In genomic region chr11:116055064-116055463, GRCh38 we compare ENCODE assay signal across 19 cellular contexts.
A peak's percentile ranks its signal among the peaks of the same experiment; 100 is the strongest.
DNase-seq lines count a peak whose midpoint lies in the region; TF ChIP-seq lines count a peak whose summit lies in the region.
"Had no signal": no experiment of that assay in that cellular context is flagged by ENCODE, and none has a peak within 500 bp of the region (broad histone marks: within the 10 kb centered on the region; RNA-seq: fewer than 3 reads in every experiment).

No MANE protein-coding gene starts in this region.

- H2AFZ ChIP-seq in trophoblast cell (ENCODE audit: insufficient read depth, low read length, poor library complexity), result no peak overlapping the region

- DNase-seq in DMS53 (lab: John Stamatoyannopoulos, UW) (peak; percentile 88), NCI-H524 (lab: John Stamatoyannopoulos, UW) (peak; percentile 51 to 88), WERI-Rb-1 (peak; percentile 31), trophoblast cell (no peak), hypothalamus (lab: John Stamatoyannopoulos, UW) (no peak), NCI-H748 treated with DMSO at 0.1 percent for 48 hours (lab: John Stamatoyannopoulos, UW) (no peak)
- no peak for DNase-seq in activated naive CD4-positive, alpha-beta T cell treated with anti-CD3 and anti-CD28 coated beads, Interleukin-2, amount 10 ng/mL, durations not matched to agents 7 days and 5 days
- DNase-seq: BE2C; C1 segment of cervical spinal cord; CD4-positive, CD25-positive, alpha-beta regulatory T cell; CD8-positive, alpha-beta memory T cell; COR-L47; DMS 273 treated with DMSO at 0.1 percent for 48 hours; DMS79; GDM1; GOT3; H7; HFFc6 had no signal

- H3K4me3 Mint-ChIP-seq in activated naive CD4-positive, alpha-beta T cell treated with anti-CD3 and anti-CD28 coated beads, Interleukin-2, amount 10 ng/mL, durations not matched to agents 7 days and 5 days, result no peak overlapping the region
- H3K4me3 Mint-ChIP-seq: CD4-positive, CD25-positive, alpha-beta regulatory T cell; CD8-positive, alpha-beta memory T cell; HFFc6; IgD-negative memory B cell had no signal

- H3K18ac ChIP-seq in trophoblast cell (ENCODE audit: low read length), result no peak overlapping the region

- peaks cover 9% of the 10 kb centered on the region for H3K79me1 ChIP-seq in trophoblast cell (ENCODE audit: low read length)

- no peak overlapping the region for H3K14ac ChIP-seq in trophoblast cell (ENCODE audit: low read length)

- no peak for TF ChIP-seq CTCF in WERI-Rb-1 (IDR thresholded peaks at IDR 0.05; ENCODE audit: low read depth, low read length)

- H3K27ac Mint-ChIP-seq in activated naive CD4-positive, alpha-beta T cell treated with anti-CD3 and anti-CD28 coated beads, Interleukin-2, amount 10 ng/mL, durations not matched to agents 7 days and 5 days, result no peak overlapping the region
- H3K27ac Mint-ChIP-seq: CD4-positive, CD25-positive, alpha-beta regulatory T cell; CD8-positive, alpha-beta memory T cell; HFFc6; IgD-negative memory B cell had no signal

- no peak overlapping the region for H3K4ac ChIP-seq in trophoblast cell (ENCODE audit: low read depth, low read length)

- WGBS in trophoblast cell (ENCODE audit: extremely low coverage, insufficient coverage, insufficient read length), result no CpG with 5 or more reads among the region's 2 CpGs

- H2AK5ac ChIP-seq in trophoblast cell (ENCODE audit: low read length), result no peak overlapping the region

- no peak overlapping the region for H2BK5ac ChIP-seq in trophoblast cell (ENCODE audit: low read depth, low read length, poor library complexity)

- peaks cover 8 to 13% of the 10 kb centered on the region in 2 experiments for H3K4me1 ChIP-seq in trophoblast cell (ENCODE audit: control insufficient read depth in 1 of 2, insufficient read depth in 2 of 2, low read length in 2 of 2)

- H3K27me3 ChIP-seq in WERI-Rb-1 (ENCODE audit: insufficient read depth, low read depth, severe bottlenecking), result no peaks in the 10 kb centered on the region
- no peaks in the 10 kb centered on the region for H3K27me3 ChIP-seq in trophoblast cell (ENCODE audit: insufficient read depth, low read length)
- H3K27me3 ChIP-seq: BE2C had no signal

- H3K9me3 ChIP-seq in WERI-Rb-1 (ENCODE audit: severe bottlenecking), result no peaks in the 10 kb centered on the region
- no peaks in the 10 kb centered on the region for H3K9me3 ChIP-seq in trophoblast cell (ENCODE audit: insufficient read depth, low read depth, low read length)
- H3K9me3 ChIP-seq: BE2C had no signal

- H3K36me3 ChIP-seq in WERI-Rb-1 (no peaks in the 10 kb centered on the region), trophoblast cell (ENCODE audit: control insufficient read depth in 1 of 2, insufficient read depth in 2 of 2, low read length in 2 of 2) (no peaks in the 10 kb centered on the region)
- H3K36me3 ChIP-seq: BE2C had no signal

- H4K91ac ChIP-seq in trophoblast cell (ENCODE audit: low read depth, low read length), result peak overlapping the region; percentile 22

- H2BK12ac ChIP-seq in trophoblast cell (ENCODE audit: low read length), result no peak overlapping the region

- CTCF ChIA-PET in activated naive CD4-positive, alpha-beta T cell treated with anti-CD3 and anti-CD28 coated beads, Interleukin-2, amount 10 ng/mL, durations not matched to agents 7 days and 5 days (lab: Charles Lee), result no interaction called here

- peaks cover 2% of the 10 kb centered on the region for H3K79me2 ChIP-seq in trophoblast cell (ENCODE audit: control insufficient read depth, insufficient read depth, low read length, poor library complexity)

- H4K8ac ChIP-seq in trophoblast cell (ENCODE audit: low read depth, low read length), result no peak overlapping the region

- no peaks in the 10 kb centered on the region for H3K36me3 Mint-ChIP-seq in activated naive CD4-positive, alpha-beta T cell treated with anti-CD3 and anti-CD28 coated beads, Interleukin-2, amount 10 ng/mL, durations not matched to agents 7 days and 5 days
- H3K36me3 Mint-ChIP-seq: CD4-positive, CD25-positive, alpha-beta regulatory T cell; CD8-positive, alpha-beta memory T cell; IgD-negative memory B cell had no signal

- no peak overlapping the region for H3K23ac ChIP-seq in trophoblast cell (ENCODE audit: low read length)

- H4K12ac ChIP-seq in trophoblast cell (ENCODE audit: low read depth, low read length), result no peak overlapping the region

- H3K4me1 Mint-ChIP-seq in activated naive CD4-positive, alpha-beta T cell treated with anti-CD3 and anti-CD28 coated beads, Interleukin-2, amount 10 ng/mL, durations not matched to agents 7 days and 5 days, result no peaks in the 10 kb centered on the region
- H3K4me1 Mint-ChIP-seq: CD4-positive, CD25-positive, alpha-beta regulatory T cell; CD8-positive, alpha-beta memory T cell; IgD-negative memory B cell had no signal

- no peak overlapping the region for H3K9ac ChIP-seq in trophoblast cell (ENCODE audit: low read length)

- no peaks in the 10 kb centered on the region for H3K9me3 Mint-ChIP-seq in activated naive CD4-positive, alpha-beta T cell treated with anti-CD3 and anti-CD28 coated beads, Interleukin-2, amount 10 ng/mL, durations not matched to agents 7 days and 5 days

- H3K4me2 ChIP-seq in trophoblast cell (ENCODE audit: low read length), result no peak overlapping the region

- no peak overlapping the region for H2BK120ac ChIP-seq in trophoblast cell (ENCODE audit: insufficient read depth, low read length, poor library complexity)

- H3K27ac ChIP-seq in WERI-Rb-1 (no peak overlapping the region), trophoblast cell (ENCODE audit: low read depth, low read length) (no peak overlapping the region)

- no peaks in the 10 kb centered on the region for H3K27me3 Mint-ChIP-seq in activated naive CD4-positive, alpha-beta T cell treated with anti-CD3 and anti-CD28 coated beads, Interleukin-2, amount 10 ng/mL, durations not matched to agents 7 days and 5 days
- H3K27me3 Mint-ChIP-seq: CD4-positive, CD25-positive, alpha-beta regulatory T cell had no signal

- H3K4me3 ChIP-seq in WERI-Rb-1 (ENCODE audit: low read depth, low read length) (no peak overlapping the region), trophoblast cell (ENCODE audit: low read depth, low read length) (no peak overlapping the region)

Comparison
In these comparisons a context has a peak if more than half of its experiments do, and no peak if none do; other contexts are left out.
1. DNase-seq: peak in DMS53 (single experiment), NCI-H524 (2 of 2) and WERI-Rb-1 (single experiment); none in trophoblast cell (0 of 2), hypothalamus (0 of 51), NCI-H748 treated with DMSO at 0.1 percent for 48 hours (single experiment) and activated naive CD4-positive, alpha-beta T cell treated with anti-CD3 and anti-CD28 coated beads, Interleukin-2, amount 10 ng/mL, durations not matched to agents 7 days and 5 days (single experiment).